In genomic region chr5:141485305-141486055, GRCh38 we compare ENCODE assay signal across 8 cellular contexts. TPM values are rescaled to one million over a fixed set of nuclear protein-coding genes. Genes with fewer than 3 reads are reported as not detected.
DNase-seq lines count a peak whose midpoint lies in the region; ATAC-seq, FAIRE-seq and TF ChIP-seq lines count a peak whose summit lies in the region.

No MANE protein-coding gene starts in this region.

- H3K79me2 ChIP-seq in neural progenitor cell (ENCODE audit: low read depth): peaks cover 40% of the 10 kb centered on the region

- H3K27ac Mint-ChIP-seq in neural progenitor cell: no peak overlapping the region

- no peak for TF ChIP-seq CTCF in esophagus squamous epithelium (IDR thresholded peaks at IDR 0.05)
- TF ChIP-seq CTCF in neural progenitor cell (IDR thresholded peaks at IDR 0.05): no peak

- H3K27ac ChIP-seq in esophagus squamous epithelium (peak overlapping the region in 2 of 4 donors; percentile 2 to 17), neural progenitor cell (no peak overlapping the region)

- H4K20me1 ChIP-seq in neural progenitor cell (ENCODE audit: low read depth): peaks cover 60% of the 10 kb centered on the region

- H3K27me3 ChIP-seq in esophagus squamous epithelium (peaks cover 0 to 13% (median 0%) of the 10 kb centered on the region in 4 donors), neural progenitor cell (peaks cover 50% of the 10 kb centered on the region)

- H3K9me3 Mint-ChIP-seq in neural progenitor cell: peaks cover 79% of the 10 kb centered on the region

- peak overlapping the region; percentile 72 for H2AFZ ChIP-seq in neural progenitor cell (replicated peaks)

- intact Hi-C loops in esophagus squamous epithelium (cut with DNase I): no loop called here

- peaks cover 14 to 75% (median 25%) of the 10 kb centered on the region in 3 donors for H3K4me1 ChIP-seq in esophagus squamous epithelium
- peaks cover 21% of the 10 kb centered on the region for H3K4me1 ChIP-seq in neural progenitor cell

- peaks cover 28% of the 10 kb centered on the region for H3F3A ChIP-seq in neural progenitor cell (ENCODE audit: low read depth)

- peaks cover 31% of the 10 kb centered on the region for H3K4me1 Mint-ChIP-seq in neural progenitor cell

- no peak for DNase-seq in GM12891 (ENCODE audit: insufficient read length, low spot score)
- peak; percentile 37 for DNase-seq in NCI-H345 treated with DMSO at 0.1 percent for 48 hours (lab: John Stamatoyannopoulos, UW; ENCODE audit: unreplicated experiment)
- DNase-seq in esophagus squamous epithelium (lab: John Stamatoyannopoulos, UW): no peak
- peak; percentile 38 for DNase-seq in neural progenitor cell (ENCODE audit: low spot score)
- DNase-seq in inferior parietal cortex (ENCODE audit: extremely low spot score): no peak
- DNase-seq in globus pallidus (ENCODE audit: low spot score): no peak

- H3K4me3 Mint-ChIP-seq in neural progenitor cell: peak overlapping the region; percentile 66

- H3K36me3 Mint-ChIP-seq in neural progenitor cell: peaks cover 76% of the 10 kb centered on the region

- peak; percentile 50 for FAIRE-seq in GM12891 (lab: Jason Lieb, UNC)

- peaks cover 0 to 48% (median 0%) of the 10 kb centered on the region in 3 donors for H3K36me3 ChIP-seq in esophagus squamous epithelium
- no peaks in the 10 kb centered on the region for H3K36me3 ChIP-seq in neural progenitor cell

- peaks cover 4% of the 10 kb centered on the region for H3K27me3 Mint-ChIP-seq in neural progenitor cell (ENCODE audit: insufficient read depth, low read depth)

- H3K4me3 ChIP-seq in esophagus squamous epithelium (peak overlapping the region; percentile 22 to 62 (median 42)), neural progenitor cell (peak overlapping the region; percentile 80)

- TF ChIP-seq POLR2A in GM12891 (IDR thresholded peaks at IDR 0.05; ENCODE audit: low read depth, low read length) (no peak), esophagus squamous epithelium (IDR thresholded peaks at IDR 0.05) (no peak)

- H3K4me2 ChIP-seq in neural progenitor cell: peak overlapping the region; percentile 100

- ATAC-seq in HG02981 (IDR thresholded peaks at IDR 0.05; ENCODE audit: unreplicated experiment): no peak
- no peak for ATAC-seq in GM21619 (IDR thresholded peaks at IDR 0.05; ENCODE audit: unreplicated experiment)

- H3K9me3 ChIP-seq in esophagus squamous epithelium (no peaks in the 10 kb centered on the region), neural progenitor cell (ENCODE audit: low read depth) (no peaks in the 10 kb centered on the region)

- WGBS in esophagus squamous epithelium, 2 donors: 76 to 86% methylated on average over 12 of the region's 39 CpGs

- H3K9ac ChIP-seq in neural progenitor cell: peak overlapping the region; percentile 33

TF ChIP-seq in GM12891, 5 proteins besides CTCF, POLR2A, EP300 and RAD21:
- TF ChIP-seq TAF1 (IDR thresholded peaks at IDR 0.05; ENCODE audit: low read depth, low read length): no peak
- TF ChIP-seq POLR2AphosphoS5 (IDR thresholded peaks at IDR 0.05; ENCODE audit: low read depth, low read length): no peak
- no peak for TF ChIP-seq POU2F2 (IDR thresholded peaks at IDR 0.05; ENCODE audit: low read depth, low read length)
- no peak for TF ChIP-seq PAX5 (IDR thresholded peaks at IDR 0.05; ENCODE audit: insufficient read depth, low read length, severe bottlenecking)
- no peak for TF ChIP-seq SPI1 (IDR thresholded peaks at IDR 0.05; ENCODE audit: low read depth, low read length)

RNA-seq across cellular contexts. Expression of gene PCDHGC4, which starts 0.7 kb away (rescaled TPM):
- 0.14 TPM for polyA plus RNA-seq in GM12891 (2012; ENCODE audit: low read depth, missing spikeins)
- total RNA-seq in esophagus squamous epithelium: 1 to 10 TPM in 3 of 4 donors, under 1 TPM in 1; 0.21 to 3.3 (median 2.1) TPM
- 5.0 and 10.4 TPM in 2 replicates for total RNA-seq in neural progenitor cell (ENCODE audit: low replicate concordance)

RNA-seq across cellular contexts. Expression of gene PCDHGC5, which starts 3.4 kb away (rescaled TPM):
- polyA plus RNA-seq in GM12891 (2012; ENCODE audit: low read depth, missing spikeins): 0.05 TPM
- total RNA-seq in esophagus squamous epithelium (1 to 10 TPM in 3 of 4 donors, under 1 TPM in 1; 0.26 to 1.7 (median 1.5) TPM), neural progenitor cell (ENCODE audit: low replicate concordance) (0.43 and 1.3 TPM in 2 replicates)

RNA-seq across cellular contexts. Expression of gene PCDHGC3, which starts 9.7 kb away (rescaled TPM):
- polyA plus RNA-seq in GM12891 (2012; ENCODE audit: low read depth, missing spikeins): 8.0 TPM
- total RNA-seq in esophagus squamous epithelium: 10 to 100 TPM; 36.6 to 52.5 (median 38.6) TPM
- 14.7 and 17.2 TPM in 2 replicates for total RNA-seq in neural progenitor cell (ENCODE audit: low replicate concordance)

RNA-seq across cellular contexts. Expression of gene PCDHGA12, which starts 55.2 kb away (rescaled TPM):
- not detected for polyA plus RNA-seq in GM12891 (2012; ENCODE audit: low read depth, missing spikeins)
- total RNA-seq in esophagus squamous epithelium (1 to 10 TPM; 2.0 to 8.0 (median 2.5) TPM), neural progenitor cell (ENCODE audit: low replicate concordance) (0.79 and 2.2 TPM in 2 replicates)

Comparison
In these comparisons a context has a peak if more than half of its experiments do, and no peak if none do; other contexts are left out.
1. DNase-seq: peak in NCI-H345 treated with DMSO at 0.1 percent for 48 hours (single experiment) and neural progenitor cell (single experiment); none in GM12891 (single experiment), esophagus squamous epithelium (single experiment), inferior parietal cortex (single experiment) and globus pallidus (single experiment).